In genomic region chr2:28408764-28409599, GRCh38 we compare ENCODE assay signal across 8 cellular contexts. TPM values are rescaled to one million over a fixed set of nuclear protein-coding genes. Genes with fewer than 3 reads are reported as not detected.
DNase-seq lines count a peak whose midpoint lies in the region; ATAC-seq and TF ChIP-seq lines count a peak whose summit lies in the region.

No MANE protein-coding gene starts in this region.

- H3K27me3 ChIP-seq in esophagus (ENCODE audit: control insufficient read depth in 1 of 2, insufficient read depth in 2 of 2, low read length in 2 of 2): no peaks in the 10 kb centered on the region

- DNase-seq in HFFc6: no peak
- peak; percentile 91 for DNase-seq in activated CD8-positive, alpha-beta T cell treated with anti-CD3 and anti-CD28 coated beads for 36 hours
- DNase-seq in stimulated activated CD4-positive, alpha-beta T cell treated with anti-CD3 and anti-CD28 coated beads, Interleukin-2, amount 100 ng/mL, for 24 hours: peak; percentile 66 to 72
- no peak for DNase-seq in NCI-H524 treated with DMSO at 0.1 percent for 48 hours (lab: John Stamatoyannopoulos, UW)
- DNase-seq in HUDEP-2 (lab: John Stamatoyannopoulos, UW; ENCODE audit: unreplicated experiment in 76 of 76): no peak

- CTCF ChIA-PET in activated CD8-positive, alpha-beta T cell treated with anti-CD3 and anti-CD28 coated beads for 36 hours (lab: Charles Lee): interaction anchor here (1.0 to 1.8 kb wide), 8 partner anchors 13 to 697 kb away, joined by 3 to 6 read pairs (median 4); no protein-coding TSS in a partner anchor

- peaks cover 14 to 23% of the 10 kb centered on the region in 2 donors for H3K4me1 ChIP-seq in esophagus (ENCODE audit: control insufficient read depth in 2 of 2, insufficient read depth in 2 of 2, low read length in 1 of 2)

- peak overlapping the region; percentile 53 to 93 for H3K27ac ChIP-seq in esophagus (ENCODE audit: low read depth in 2 of 2, low read length in 1 of 2)

- ATAC-seq in activated CD8-positive, alpha-beta T cell treated with anti-CD3 and anti-CD28 coated beads for 36 hours: peak; percentile 64
- ATAC-seq in GM19023 (IDR thresholded peaks at IDR 0.05; ENCODE audit: unreplicated experiment): no peak
- ATAC-seq in HG03097 (IDR thresholded peaks at IDR 0.05; ENCODE audit: low FRiP score, unreplicated experiment): no peak

- TF ChIP-seq CTCF in HFFc6 (IDR thresholded peaks at IDR 0.05): no peak
- TF ChIP-seq CTCF in activated CD8-positive, alpha-beta T cell treated with anti-CD3 and anti-CD28 coated beads for 36 hours (IDR thresholded peaks at IDR 0.05): no peak

- H3K36me3 Mint-ChIP-seq in HFFc6 (ENCODE audit: low read depth): peaks cover 29% of the 10 kb centered on the region
- H3K36me3 Mint-ChIP-seq in activated CD8-positive, alpha-beta T cell treated with anti-CD3 and anti-CD28 coated beads for 36 hours (ENCODE audit: low read depth): peaks cover 94% of the 10 kb centered on the region

- no peaks in the 10 kb centered on the region for H3K9me3 Mint-ChIP-seq in HFFc6
- H3K9me3 Mint-ChIP-seq in activated CD8-positive, alpha-beta T cell treated with anti-CD3 and anti-CD28 coated beads for 36 hours: no peaks in the 10 kb centered on the region

- POLR2A ChIA-PET in activated CD8-positive, alpha-beta T cell treated with anti-CD3 and anti-CD28 coated beads for 36 hours (lab: Charles Lee): interaction anchor here (0.7 to 1.9 kb wide), 9 partner anchors 11 to 56 kb away, joined by 3 to 11 read pairs (median 4); partner anchors contain the start of gene FOSL2

- no peaks in the 10 kb centered on the region for H3K9me3 ChIP-seq in esophagus (ENCODE audit: control insufficient read depth in 2 of 2, insufficient read depth in 1 of 2, low read depth in 1 of 2, low read length in 1 of 2)

- H3K27ac Mint-ChIP-seq in HFFc6: peak overlapping the region; percentile 64
- H3K27ac Mint-ChIP-seq in activated CD8-positive, alpha-beta T cell treated with anti-CD3 and anti-CD28 coated beads for 36 hours: peak overlapping the region; percentile 97

- H3K36me3 ChIP-seq in esophagus (ENCODE audit: control insufficient read depth in 2 of 2, insufficient read depth in 2 of 2, low read length in 1 of 2): peaks cover 53 to 86% of the 10 kb centered on the region in 2 donors

- H3K4me3 Mint-ChIP-seq in HFFc6: no peak overlapping the region
- peak overlapping the region; percentile 47 for H3K4me3 Mint-ChIP-seq in activated CD8-positive, alpha-beta T cell treated with anti-CD3 and anti-CD28 coated beads for 36 hours

- 66 to 71% methylated on average over 26 of the region's 26 CpGs for WGBS in esophagus, 2 donors

- peaks cover 39% of the 10 kb centered on the region for H3K4me1 Mint-ChIP-seq in HFFc6 (ENCODE audit: low read depth)
- peaks cover 82% of the 10 kb centered on the region for H3K4me1 Mint-ChIP-seq in activated CD8-positive, alpha-beta T cell treated with anti-CD3 and anti-CD28 coated beads for 36 hours (ENCODE audit: low read depth)

- no peak overlapping the region for H3K4me3 ChIP-seq in esophagus (ENCODE audit: low read depth in 1 of 2, low read length in 2 of 2)

- intact Hi-C loops in activated CD8-positive, alpha-beta T cell treated with anti-CD3 and anti-CD28 coated beads for 36 hours (cut with micrococcal nuclease): loop anchor here (5.0 kb wide), 1 partner anchor 38 kb away; no protein-coding TSS in a partner anchor

- peaks cover 7% of the 10 kb centered on the region for H3K27me3 Mint-ChIP-seq in HFFc6 (ENCODE audit: insufficient read depth)
- H3K27me3 Mint-ChIP-seq in activated CD8-positive, alpha-beta T cell treated with anti-CD3 and anti-CD28 coated beads for 36 hours: no peaks in the 10 kb centered on the region

RNA-seq across cellular contexts. Expression of gene FOSL2, which starts 16.3 kb away (rescaled TPM):
- total RNA-seq in HFFc6 (2021; fragmentation: NEBNext Ultra II Directional; extraction: Animal tissue kit (Norgen Biotek cat#: 25700)): 100 to 1,000 TPM in 5 of 6 experiments, 10 to 100 TPM in 1; 90.1 to 128 (median 116) TPM
- total RNA-seq in activated CD8-positive, alpha-beta T cell treated with anti-CD3 and anti-CD28 coated beads for 36 hours: 100 to 1,000 TPM; 114 to 119 TPM
- polyA plus RNA-seq in esophagus: 10 to 100 TPM; 53.2 to 60.0 TPM

Comparison
In these comparisons a context has a peak if more than half of its experiments do, and no peak if none do; other contexts are left out.
1. DNase-seq: peak in activated CD8-positive, alpha-beta T cell treated with anti-CD3 and anti-CD28 coated beads for 36 hours (single experiment) and stimulated activated CD4-positive, alpha-beta T cell treated with anti-CD3 and anti-CD28 coated beads, Interleukin-2, amount 100 ng/mL, for 24 hours (2 of 2); none in HFFc6 (single experiment), NCI-H524 treated with DMSO at 0.1 percent for 48 hours (single experiment) and HUDEP-2 (0 of 76).